In the genomic region with DNA sequence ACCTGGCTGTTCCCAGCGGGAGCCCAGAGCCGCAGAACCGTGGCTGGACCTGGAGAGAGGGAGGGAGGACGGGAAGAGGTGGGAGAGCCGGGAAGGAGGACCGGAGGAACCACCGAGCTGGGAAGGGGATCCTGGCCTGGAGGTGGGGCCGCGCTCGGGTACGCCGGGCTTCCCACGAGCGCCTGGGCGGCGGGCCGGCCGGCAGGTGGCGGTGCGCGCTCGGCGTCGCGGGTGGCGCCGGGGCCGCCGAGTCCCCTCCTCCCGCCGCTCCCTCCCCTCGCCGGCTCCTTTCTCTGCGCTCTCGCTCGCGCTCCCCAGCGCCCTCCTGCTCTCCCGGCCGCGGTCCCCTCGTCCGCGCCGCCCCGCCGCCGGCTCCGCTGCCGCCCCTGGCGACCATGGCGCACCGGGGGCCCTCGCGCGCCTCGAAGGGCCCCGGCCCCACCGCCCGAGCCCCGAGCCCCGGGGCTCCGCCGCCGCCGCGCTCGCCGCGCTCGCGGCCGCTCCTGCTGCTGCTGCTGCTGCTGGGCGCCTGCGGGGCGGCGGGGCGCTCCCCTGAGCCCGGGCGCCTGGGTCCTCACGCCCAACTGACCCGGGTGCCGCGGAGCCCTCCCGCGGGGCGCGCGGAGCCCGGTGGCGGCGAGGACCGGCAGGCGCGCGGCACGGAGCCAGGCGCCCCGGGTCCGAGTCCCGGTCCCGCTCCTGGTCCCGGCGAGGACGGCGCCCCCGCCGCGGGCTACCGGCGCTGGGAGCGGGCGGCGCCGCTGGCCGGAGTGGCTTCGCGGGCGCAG, we compare ENCODE assay signal across 8 cellular contexts. TPM values are rescaled to one million over a fixed set of nuclear protein-coding genes. Genes with fewer than 3 reads are reported as not detected.
DNase-seq lines count a peak whose midpoint lies in the region; ATAC-seq and TF ChIP-seq lines count a peak whose summit lies in the region.

Gene SORCS2, plus strand, starts transcription at position 287 of the 788 bp plus-strand sequence.

- 1% methylated on average over 62 of the region's 119 CpGs for WGBS in hepatocyte (ENCODE audit: low lambda C conversion rate, missing lambda C conversion rate)

- no peaks in the 10 kb centered on the region for H3K9me2 ChIP-seq in hepatocyte (replicated peaks; ENCODE audit: insufficient read depth)

- no peak within 1 kb of the TSS for H3K9ac ChIP-seq in rectal smooth muscle tissue (ENCODE audit: low read length)

- peak within 1 kb of the TSS; percentile 40 for H2AFZ ChIP-seq in hepatocyte

- ATAC-seq in HG03159 (IDR thresholded peaks at IDR 0.05; ENCODE audit: unreplicated experiment), result peak; percentile 74
- ATAC-seq in SK-N-SH treated with all-trans-retinoic acid at 6 μM for 48 hours, result peak; percentile 87

- H3K36me3 ChIP-seq in ascending aorta, result no peaks in the 10 kb centered on the region
- no peaks in the 10 kb centered on the region for H3K36me3 ChIP-seq in hepatocyte (replicated peaks; ENCODE audit: insufficient read depth, low read depth)
- no peaks in the 10 kb centered on the region for H3K36me3 ChIP-seq in rectal smooth muscle tissue (ENCODE audit: control insufficient read depth, insufficient read depth, low read length)
- H3K36me3 ChIP-seq in effector memory CD4-positive, alpha-beta T cell (ENCODE audit: control insufficient read depth, insufficient read depth, low read length), result no peaks in the 10 kb centered on the region

- H3K27ac ChIP-seq in ascending aorta (no peak within 1 kb of the TSS), hepatocyte (no peak within 1 kb of the TSS), rectal smooth muscle tissue (ENCODE audit: low read depth, low read length) (no peak within 1 kb of the TSS)
- no peak within 1 kb of the TSS for H3K27ac ChIP-seq in effector memory CD4-positive, alpha-beta T cell (ENCODE audit: insufficient read depth, low read length, poor library complexity, severe bottlenecking)

- H3K27me3 ChIP-seq in ascending aorta (peaks cover 24% of the 10 kb centered on the region), hepatocyte (peaks cover 51% of the 10 kb centered on the region), rectal smooth muscle tissue (ENCODE audit: control insufficient read depth, insufficient read depth, low read length) (peaks cover 5% of the 10 kb centered on the region)
- peaks cover 29% of the 10 kb centered on the region for H3K27me3 ChIP-seq in effector memory CD4-positive, alpha-beta T cell (replicated peaks; ENCODE audit: control insufficient read depth, insufficient read depth, low read length, poor library complexity, severe bottlenecking)

- H3K9me3 ChIP-seq in ascending aorta (no peaks in the 10 kb centered on the region), hepatocyte (ENCODE audit: low read depth) (no peaks in the 10 kb centered on the region)
- no peaks in the 10 kb centered on the region for H3K9me3 ChIP-seq in effector memory CD4-positive, alpha-beta T cell (ENCODE audit: control insufficient read depth, low read length)

- H3K4me1 ChIP-seq in ascending aorta, result peaks cover 6 to 12% of the 10 kb centered on the region in 2 donors
- H3K4me1 ChIP-seq in hepatocyte (ENCODE audit: insufficient read depth), result peaks cover 7% of the 10 kb centered on the region
- H3K4me1 ChIP-seq in rectal smooth muscle tissue (ENCODE audit: control insufficient read depth, insufficient read depth, low read length), result peaks cover 9% of the 10 kb centered on the region
- peaks cover 6% of the 10 kb centered on the region for H3K4me1 ChIP-seq in effector memory CD4-positive, alpha-beta T cell (ENCODE audit: control insufficient read depth, insufficient read depth, low read length, poor library complexity, severe bottlenecking)

- DNase-seq in GDM1 (lab: John Stamatoyannopoulos, UW) (peak; percentile 74), ascending aorta (ENCODE audit: low spot score in 2 of 2) (peak in 1 of 2 donors; percentile 67), hepatocyte (ENCODE audit: low spot score) (peak; percentile 91), T-helper 9 cell (no peak)
- DNase-seq in effector memory CD4-positive, alpha-beta T cell, result no peak

- intact Hi-C loops in ascending aorta (cut with DNase I), result loop anchor here (1.0 to 5.0 kb wide), 6 partner anchors 14 to 610 kb away; no protein-coding TSS in a partner anchor

- H4K20me1 ChIP-seq in hepatocyte (ENCODE audit: insufficient read depth, poor library complexity, severe bottlenecking), result no peaks in the 10 kb centered on the region

- peak; percentile 32 to 86 (median 45) for TF ChIP-seq CTCF in ascending aorta (IDR thresholded peaks at IDR 0.05)
- TF ChIP-seq CTCF in hepatocyte (IDR thresholded peaks at IDR 0.05; ENCODE audit: poor library complexity), result peak; percentile 60

- no peaks in the 10 kb centered on the region for H3K79me2 ChIP-seq in hepatocyte

- peak within 1 kb of the TSS; percentile 92 for H3K4me2 ChIP-seq in hepatocyte

- H3K4me3 ChIP-seq in ascending aorta (peak within 1 kb of the TSS; percentile 44), hepatocyte (peak within 1 kb of the TSS; percentile 26), rectal smooth muscle tissue (ENCODE audit: low read length) (peak within 1 kb of the TSS; percentile 64)
- H3K4me3 ChIP-seq in effector memory CD4-positive, alpha-beta T cell (ENCODE audit: insufficient read depth, low read depth, low read length, poor library complexity, severe bottlenecking), result no peak within 1 kb of the TSS

TF ChIP-seq in SK-N-SH treated with all-trans-retinoic acid at 6 μM for 48 hours, 23 proteins besides CTCF, POLR2A, EP300 and RAD21:
- no peak for TF ChIP-seq TSHZ2 (CRISPR knock-in tag; IDR thresholded peaks at IDR 0.05)
- TF ChIP-seq ZFP3 (CRISPR knock-in tag; IDR thresholded peaks at IDR 0.05), result no peak
- TF ChIP-seq, protein P1, sequence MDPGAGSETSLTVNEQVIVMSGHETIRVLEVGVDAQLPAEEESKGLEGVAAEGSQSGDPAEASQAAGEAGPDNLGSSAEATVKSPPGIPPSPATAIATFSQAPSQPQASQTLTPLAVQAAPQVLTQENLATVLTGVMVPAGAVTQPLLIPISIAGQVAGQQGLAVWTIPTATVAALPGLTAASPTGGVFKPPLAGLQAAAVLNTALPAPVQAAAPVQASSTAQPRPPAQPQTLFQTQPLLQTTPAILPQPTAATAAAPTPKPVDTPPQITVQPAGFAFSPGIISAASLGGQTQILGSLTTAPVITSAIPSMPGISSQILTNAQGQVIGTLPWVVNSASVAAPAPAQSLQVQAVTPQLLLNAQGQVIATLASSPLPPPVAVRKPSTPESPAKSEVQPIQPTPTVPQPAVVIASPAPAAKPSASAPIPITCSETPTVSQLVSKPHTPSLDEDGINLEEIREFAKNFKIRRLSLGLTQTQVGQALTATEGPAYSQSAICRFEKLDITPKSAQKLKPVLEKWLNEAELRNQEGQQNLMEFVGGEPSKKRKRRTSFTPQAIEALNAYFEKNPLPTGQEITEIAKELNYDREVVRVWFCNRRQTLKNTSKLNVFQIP (CRISPR knock-in tag; IDR thresholded peaks at IDR 0.05; ENCODE audit: borderline replicate concordance, low read depth), result no peak
- TF ChIP-seq TOX (CRISPR knock-in tag; IDR thresholded peaks at IDR 0.05; ENCODE audit: borderline replicate concordance), result no peak
- TF ChIP-seq ISL1 (CRISPR knock-in tag; IDR thresholded peaks at IDR 0.05), result no peak

RNA-seq across cellular contexts. Expression of gene SORCS2, which starts in this region (rescaled TPM):
- 0.32 TPM for total RNA-seq in ascending aorta
- 1.6 and 2.4 TPM in 2 replicates for total RNA-seq in hepatocyte
- 1.1 and 4.8 TPM in 2 replicates for polyA plus RNA-seq in hepatocyte

Comparison
In these comparisons a context has a peak if more than half of its experiments do, and no peak if none do; other contexts are left out.
1. DNase-seq: peak in GDM1 (single experiment) and hepatocyte (single experiment); none in T-helper 9 cell (single experiment) and effector memory CD4-positive, alpha-beta T cell (0 of 3).